ENCODE assay signal across 17 cellular contexts in the genomic region with DNA sequence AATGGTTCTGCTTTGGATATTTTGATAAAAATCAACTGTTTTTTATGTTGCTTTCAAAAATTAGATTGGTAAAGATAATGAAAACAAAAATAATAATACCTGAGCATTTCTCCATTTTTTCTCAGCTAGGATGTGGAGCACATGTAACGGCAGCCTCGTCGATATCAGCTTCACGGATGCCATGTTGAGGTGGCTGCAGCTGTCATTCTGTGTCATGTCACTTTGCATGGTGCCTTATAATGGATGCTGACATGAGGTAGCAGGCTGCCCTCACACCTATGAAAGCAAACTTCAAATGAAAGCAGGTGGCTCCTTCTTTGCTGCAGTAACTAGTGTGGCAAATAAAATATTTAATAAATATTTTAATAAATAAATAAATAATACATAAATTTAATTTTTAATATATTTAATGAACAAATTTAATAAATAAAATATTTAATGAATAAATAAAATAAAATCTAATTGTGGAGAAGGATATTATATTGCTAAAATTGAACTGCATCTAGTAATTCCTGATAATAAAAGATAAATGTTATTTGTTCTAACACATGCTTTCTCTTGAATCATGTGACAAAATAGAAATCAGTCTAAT.
DNase-seq lines count a peak whose midpoint lies in the region; ATAC-seq, FAIRE-seq and TF ChIP-seq lines count a peak whose summit lies in the region.
"Had no signal": no experiment of that assay in that cellular context is flagged by ENCODE, and none has a peak within 500 bp of the region (broad histone marks: within the 10 kb centered on the region; RNA-seq: fewer than 3 reads in every experiment).

No MANE protein-coding gene starts in this region.

- H2AFZ ChIP-seq in HepG2 (ENCODE audit: low read length): no peak overlapping the region
- H2AFZ ChIP-seq: GM23248 had no signal

- no peaks in the 10 kb centered on the region for H4K20me1 ChIP-seq in HepG2 (ENCODE audit: insufficient read depth, low read length)
- H4K20me1 ChIP-seq: BLaER1 had no signal

- no peak for TF ChIP-seq RAD21 in HepG2 (CRISPR knock-in tag; IDR thresholded peaks at IDR 0.05)

- H3K36me3 ChIP-seq in SJCRH30 (no peaks in the 10 kb centered on the region), HepG2 (replicated peaks in 1 of 2; ENCODE audit: control insufficient read depth in 1 of 2, insufficient read depth in 2 of 2, low read length in 2 of 2) (no peaks in the 10 kb centered on the region)
- H3K36me3 ChIP-seq: BLaER1 had no signal

- no peak overlapping the region for H3K9ac ChIP-seq in HepG2 (ENCODE audit: insufficient read depth, low read depth, low read length)
- H3K9ac ChIP-seq: BLaER1, GM23248 had no signal

- H3K4me3 Mint-ChIP-seq in activated naive CD4-positive, alpha-beta T cell treated with anti-CD3 and anti-CD28 coated beads, Interleukin-2, amount 10 ng/mL, durations not matched to agents 7 days and 5 days: no peak overlapping the region
- H3K4me3 Mint-ChIP-seq: CD14-positive monocyte; CD4-positive, alpha-beta memory T cell had no signal

- H3K27ac ChIP-seq in SJCRH30: peak overlapping the region; percentile 80
- H3K27ac ChIP-seq in HepG2 (ENCODE audit: extremely low read length, insufficient read depth, low read length): no peak overlapping the region
- H3K27ac ChIP-seq: BLaER1, GM23248 had no signal

- intact Hi-C loops in HepG2 (cut with micrococcal nuclease; ENCODE audit: unreplicated experiment): no loop called here

- H3K79me2 ChIP-seq in HepG2 (ENCODE audit: insufficient read depth, low read length): no peaks in the 10 kb centered on the region

- no peaks in the 10 kb centered on the region for H3K36me3 Mint-ChIP-seq in activated naive CD4-positive, alpha-beta T cell treated with anti-CD3 and anti-CD28 coated beads, Interleukin-2, amount 10 ng/mL, durations not matched to agents 7 days and 5 days
- H3K36me3 Mint-ChIP-seq: CD14-positive monocyte; CD4-positive, alpha-beta memory T cell had no signal

- in situ Hi-C loops in HepG2 (cut with HindIII; ENCODE audit: extremely low pct_ligation_motif_present, low pct_unique_long_range_greater_than_20kb): no loop called here

- no peak overlapping the region for H3K4me2 ChIP-seq in HepG2 (ENCODE audit: low read depth, low read length)
- H3K4me2 ChIP-seq: BLaER1 had no signal

- H3K4me3 ChIP-seq in SJCRH30: peak overlapping the region; percentile 51
- H3K4me3 ChIP-seq in HepG2 (replicated peaks in 1 of 3; ENCODE audit: insufficient read depth in 1 of 3, low read depth in 2 of 3, low read length in 3 of 3): no peak overlapping the region
- H3K4me3 ChIP-seq: BLaER1, GM23248 had no signal

- no peaks in the 10 kb centered on the region for H3K27me3 ChIP-seq in SJCRH30
- no peaks in the 10 kb centered on the region; a peak in 1 of 5 replicates for H3K27me3 ChIP-seq in HepG2 (ENCODE audit: control insufficient read depth in 1 of 2, insufficient read depth in 2 of 2, low read length in 2 of 2)
- H3K27me3 ChIP-seq: BLaER1 had no signal

- WGBS in HepG2 (ENCODE audit: low lambda C conversion rate): 18% methylated on average over 4 of the region's 4 CpGs

- DNase-seq in SJCRH30 (peak; percentile 47 to 68), frontal cortex (ENCODE audit: low spot score in 2 of 2) (no peak), retina (peak; percentile 53), HepG2 (ENCODE audit: low spot score) (no peak)
- no peak for DNase-seq in activated naive CD4-positive, alpha-beta T cell treated with anti-CD3 and anti-CD28 coated beads, Interleukin-2, amount 10 ng/mL, durations not matched to agents 7 days and 5 days
- DNase-seq: 8988T; CD4-positive, alpha-beta memory T cell; DMS153; DMS79; GF-D8; GM23248; HCEC 1CT had no signal

- CTCF ChIA-PET in activated naive CD4-positive, alpha-beta T cell treated with anti-CD3 and anti-CD28 coated beads, Interleukin-2, amount 10 ng/mL, durations not matched to agents 7 days and 5 days (lab: Charles Lee): no interaction called here
- CTCF ChIA-PET in HepG2 (lab: Yijun Ruan, JAX; ENCODE audit: low intra/inter-chr PET ratio, low total read pairs): no interaction called here

- TF ChIP-seq CTCF in HepG2 (CRISPR knock-in tag; IDR thresholded peaks at IDR 0.05): no peak

- POLR2A ChIA-PET in HepG2 (lab: Yijun Ruan, JAX): no interaction called here

- H3K27me3 Mint-ChIP-seq in activated naive CD4-positive, alpha-beta T cell treated with anti-CD3 and anti-CD28 coated beads, Interleukin-2, amount 10 ng/mL, durations not matched to agents 7 days and 5 days: no peaks in the 10 kb centered on the region
- H3K27me3 Mint-ChIP-seq: CD4-positive, alpha-beta memory T cell had no signal

- H3K27ac Mint-ChIP-seq in activated naive CD4-positive, alpha-beta T cell treated with anti-CD3 and anti-CD28 coated beads, Interleukin-2, amount 10 ng/mL, durations not matched to agents 7 days and 5 days: no peak overlapping the region
- H3K27ac Mint-ChIP-seq: CD14-positive monocyte; CD4-positive, alpha-beta memory T cell had no signal

- peak; percentile 87 for FAIRE-seq in G401.6 (lab: Jason Lieb, UNC)
- peak; percentile 88 for FAIRE-seq in frontal cortex (lab: Jason Lieb, UNC)
- no peak for FAIRE-seq in HepG2 (lab: Jason Lieb, UNC)
- FAIRE-seq: H54 had no signal

- BruUV-seq in HepG2 (replicated peaks; lab: Mats Ljungman, UMichigan): no TSS peak

- TF ChIP-seq EP300 in HepG2 (IDR thresholded peaks at IDR 0.05; ENCODE audit: low read depth in 2 of 2, low read length in 2 of 2) (no peak), HepG2 (CRISPR knock-in tag; IDR thresholded peaks at IDR 0.05; ENCODE audit: borderline replicate concordance) (no peak)

- ATAC-seq in HepG2 (no peak), GM21423 (IDR thresholded peaks at IDR 0.05; ENCODE audit: unreplicated experiment) (no peak)

- H3K4me1 Mint-ChIP-seq in activated naive CD4-positive, alpha-beta T cell treated with anti-CD3 and anti-CD28 coated beads, Interleukin-2, amount 10 ng/mL, durations not matched to agents 7 days and 5 days: no peaks in the 10 kb centered on the region
- H3K4me1 Mint-ChIP-seq: CD14-positive monocyte; CD4-positive, alpha-beta memory T cell had no signal

- H3K9me3 Mint-ChIP-seq in activated naive CD4-positive, alpha-beta T cell treated with anti-CD3 and anti-CD28 coated beads, Interleukin-2, amount 10 ng/mL, durations not matched to agents 7 days and 5 days: peaks cover 3% of the 10 kb centered on the region

- H3K4me1 ChIP-seq in SJCRH30 (no peaks in the 10 kb centered on the region), HepG2 (ENCODE audit: insufficient read depth, low read length) (no peaks in the 10 kb centered on the region)
- H3K4me1 ChIP-seq: BLaER1 had no signal

- no peak for TF ChIP-seq POLR2A in HepG2 (IDR thresholded peaks at IDR 0.05; ENCODE audit: insufficient read depth in 1 of 2, low read depth in 2 of 2, low read length in 2 of 2)

- H3K9me3 ChIP-seq in SJCRH30 (replicated peaks): peaks cover 5% of the 10 kb centered on the region; the same call in 1 of the 2 replicates
- H3K9me3 ChIP-seq in HepG2 (ENCODE audit: low read length): peaks cover 57% of the 10 kb centered on the region
- H3K9me3 ChIP-seq: BLaER1 had no signal

TF ChIP-seq in HepG2, 621 proteins besides CTCF, POLR2A, EP300 and RAD21:
- no peak for TF ChIP-seq CREM (IDR thresholded peaks at IDR 0.05)
- TF ChIP-seq CREM (CRISPR knock-in tag; IDR thresholded peaks at IDR 0.05): no peak
- TF ChIP-seq SRY (CRISPR knock-in tag; IDR thresholded peaks at IDR 0.05): no peak
- no peak for TF ChIP-seq ZFY (CRISPR knock-in tag; IDR thresholded peaks at IDR 0.05)
- TF ChIP-seq PLRG1 (conservative IDR thresholded peaks at IDR 0.05): no peak
TF ChIP-seq in HepG2: peak in this region for 0.

Comparison
In these comparisons a context has a peak if more than half of its experiments do, and no peak if none do; other contexts are left out.
1. DNase-seq: peak in SJCRH30 (2 of 2) and retina (single experiment); none in frontal cortex (0 of 2), activated naive CD4-positive, alpha-beta T cell treated with anti-CD3 and anti-CD28 coated beads, Interleukin-2, amount 10 ng/mL, durations not matched to agents 7 days and 5 days (single experiment) and HepG2 (single experiment).